In the genomic region with DNA sequence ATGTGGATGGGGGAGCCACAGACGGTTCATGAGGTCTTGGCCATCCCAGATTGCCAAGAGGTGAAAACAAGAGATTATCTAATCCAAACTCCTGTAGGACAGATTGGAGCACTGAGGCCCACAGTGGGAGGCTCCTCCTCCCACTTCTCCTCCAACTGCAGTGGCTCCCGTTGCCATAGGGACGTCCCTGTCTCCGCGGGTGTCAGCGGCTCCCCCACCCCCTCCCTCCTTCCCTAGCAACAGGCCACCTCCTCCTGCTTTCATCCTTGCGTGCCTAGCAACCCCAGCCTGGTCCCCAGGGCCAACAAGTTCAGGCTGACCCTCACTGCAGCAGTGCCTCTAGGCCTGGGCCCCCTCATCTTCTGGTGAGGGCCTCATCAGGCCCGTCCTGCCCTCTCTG, we compare ENCODE assay signal across 8 cellular contexts. TPM values are rescaled to one million over a fixed set of nuclear protein-coding genes. Genes with fewer than 3 reads are reported as not detected.
DNase-seq lines count a peak whose midpoint lies in the region; ATAC-seq lines count a peak whose summit lies in the region.

No MANE protein-coding gene starts in this region.

- H3K4me3 Mint-ChIP-seq in central memory CD8-positive, alpha-beta T cell = peak overlapping the region; percentile 74
- peak overlapping the region; percentile 64 to 84 (median 77) for H3K4me3 Mint-ChIP-seq in naive B cell

- peak; percentile 34 for ATAC-seq in central memory CD8-positive, alpha-beta T cell (replicated peaks; ENCODE audit: extremely low read depth, poor library complexity, severe bottlenecking)
- ATAC-seq in naive B cell (ENCODE audit: low read depth in 2 of 2) = no peak

- DNase-seq in DMS153 treated with DMSO at 0.1 percent for 48 hours (lab: John Stamatoyannopoulos, UW; ENCODE audit: unreplicated experiment) = peak; percentile 16
- no peak for DNase-seq in DMS153 (lab: John Stamatoyannopoulos, UW)
- DNase-seq in NCI-H2196 treated with DMSO at 0.1 percent for 48 hours (lab: John Stamatoyannopoulos, UW; ENCODE audit: unreplicated experiment) = peak; percentile 10
- no peak for DNase-seq in central memory CD8-positive, alpha-beta T cell (ENCODE audit: low spot score in 2 of 2)
- DNase-seq in naive B cell = no peak
- no peak for DNase-seq in mucosa of gallbladder (ENCODE audit: low spot score)
- no peak for DNase-seq in D341Med (ENCODE audit: low spot score)
- no peak for DNase-seq in hepatic stellate cell (ENCODE audit: low spot score)

- peaks cover 33% of the 10 kb centered on the region for H3K4me1 Mint-ChIP-seq in central memory CD8-positive, alpha-beta T cell
- peaks cover 21 to 34% (median 24%) of the 10 kb centered on the region in 3 donors for H3K4me1 Mint-ChIP-seq in naive B cell

- peaks cover 1% of the 10 kb centered on the region for H3K36me3 Mint-ChIP-seq in central memory CD8-positive, alpha-beta T cell (ENCODE audit: insufficient read depth)
- H3K36me3 Mint-ChIP-seq in naive B cell = no peaks in the 10 kb centered on the region

- H3K27ac Mint-ChIP-seq in central memory CD8-positive, alpha-beta T cell (ENCODE audit: low read depth) = peak overlapping the region; percentile 92
- peak overlapping the region in 3 of 6 donors; percentile 50 to 82 (median 76) for H3K27ac Mint-ChIP-seq in naive B cell

- no peaks in the 10 kb centered on the region for H3K9me3 Mint-ChIP-seq in central memory CD8-positive, alpha-beta T cell
- H3K9me3 Mint-ChIP-seq in naive B cell = no peaks in the 10 kb centered on the region

- H3K27me3 Mint-ChIP-seq in central memory CD8-positive, alpha-beta T cell = no peaks in the 10 kb centered on the region
- peaks cover 0 to 57% (median 0%) of the 10 kb centered on the region in 3 donors for H3K27me3 Mint-ChIP-seq in naive B cell

RNA-seq across cellular contexts. Expression of a gene that starts 6.8 kb away (rescaled TPM):
- polyA plus RNA-seq in naive B cell (ENCODE audit: low read depth in 6 of 6) = 1 to 10 TPM in 2 of 6 donors, under 1 TPM in 3, not detected in 1; 0.49 to 2.2 (median 0.89) TPM
- 34.5 TPM for total RNA-seq in mucosa of gallbladder

Comparison
In these comparisons a context has a peak if more than half of its experiments do, and no peak if none do; other contexts are left out.
1. DNase-seq: peak in DMS153 treated with DMSO at 0.1 percent for 48 hours (single experiment) and NCI-H2196 treated with DMSO at 0.1 percent for 48 hours (single experiment); none in DMS153 (single experiment), central memory CD8-positive, alpha-beta T cell (0 of 2), naive B cell (single experiment), mucosa of gallbladder (single experiment), D341Med (single experiment) and hepatic stellate cell (single experiment).